In the genomic region with DNA sequence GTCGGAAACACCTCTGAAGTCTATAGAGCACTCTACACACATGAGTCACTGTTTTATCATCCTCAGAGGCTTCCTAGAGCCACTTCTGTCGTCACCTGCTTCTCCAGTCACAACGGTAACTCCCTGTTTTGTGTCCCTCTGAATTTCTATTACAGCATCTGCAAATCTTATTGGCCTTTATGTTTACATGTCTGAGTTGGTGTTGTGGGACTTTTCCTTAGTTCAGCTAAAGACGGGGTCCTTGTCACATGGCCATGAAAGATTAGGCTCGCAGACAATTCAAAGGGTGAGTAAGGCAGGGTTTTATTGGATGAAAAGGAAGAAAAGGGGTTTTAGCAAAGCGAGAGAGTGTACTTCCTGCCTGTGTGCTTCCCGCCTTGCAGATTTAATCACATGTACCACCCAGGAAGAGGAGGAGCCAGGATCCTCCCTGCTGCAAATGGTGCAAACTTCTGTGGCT, we compare ENCODE assay signal across 1 cellular context.
TF ChIP-seq lines count a peak whose summit lies in the region.

No MANE protein-coding gene starts in this region.

TF ChIP-seq in H1, 55 proteins besides CTCF, POLR2A, EP300 and RAD21 (continued from another document):
- no peak for TF ChIP-seq SP4 (IDR thresholded peaks at IDR 0.05; ENCODE audit: low read length)
